Comparison of ENCODE assay signal across 6 cellular contexts in the genomic region with DNA sequence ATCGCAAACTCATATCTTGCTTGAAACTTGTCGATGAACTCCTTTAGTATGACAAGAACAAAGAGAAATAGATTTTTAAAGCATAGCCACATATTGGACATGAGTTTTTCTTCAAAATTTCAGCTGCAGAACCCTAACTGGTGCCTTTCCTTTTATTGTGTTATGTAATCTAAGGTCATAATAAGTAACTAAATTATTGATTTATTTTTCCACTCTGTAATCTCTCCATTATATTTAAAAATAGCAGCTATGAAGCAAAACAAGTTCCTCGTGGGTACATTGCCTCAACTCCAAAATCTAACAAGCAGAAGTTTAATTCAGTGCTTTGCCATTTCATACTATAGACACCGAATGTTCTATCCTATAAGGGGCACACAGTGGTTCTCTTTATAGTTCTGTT.
"Had no signal": no experiment of that assay in that cellular context is flagged by ENCODE, and none has a peak within 500 bp of the region (broad histone marks: within the 10 kb centered on the region; RNA-seq: fewer than 3 reads in every experiment).

No MANE protein-coding gene starts in this region.

- H3K27ac ChIP-seq: HL-60 had no signal

- FAIRE-seq: HTR-8/SVneo, K562 had no signal

- H3K4me3 ChIP-seq: K562 had no signal

- DNase-seq: IMR-90, KBM-7, KG1 had no signal

- ATAC-seq: K562 had no signal
